ENCODE assay signal across 11 cellular contexts in genomic region chr14:61653507-61653906, GRCh38. TPM values are rescaled to one million over a fixed set of nuclear protein-coding genes. Genes with fewer than 3 reads are reported as not detected.
DNase-seq lines count a peak whose midpoint lies in the region; ATAC-seq, FAIRE-seq and TF ChIP-seq lines count a peak whose summit lies in the region.
"Had no signal": no experiment of that assay in that cellular context is flagged by ENCODE, and none has a peak within 500 bp of the region (broad histone marks: within the 10 kb centered on the region; RNA-seq: fewer than 3 reads in every experiment).

No MANE protein-coding gene starts in this region.

- DNase-seq in AG10803 (ENCODE audit: low read depth) (peak; percentile 75), NCI-H1694 (lab: John Stamatoyannopoulos, UW) (peak; percentile 16), cardiac fibroblast (ENCODE audit: low read depth in 2 of 2) (peak; percentile 78 to 86), keratinocyte (ENCODE audit: low read depth, low spot score) (no peak), midbrain (lab: John Stamatoyannopoulos, UW) (no peak), GM12891 (ENCODE audit: insufficient read length, low spot score) (no peak)
- no peak for DNase-seq in activated naive CD4-positive, alpha-beta T cell treated with anti-CD3 and anti-CD28 coated beads, Interleukin-2, amount 10 ng/mL, durations not matched to agents 7 days and 5 days
- DNase-seq: stimulated activated CD4-positive, alpha-beta T cell treated with anti-CD3 and anti-CD28 coated beads, Interleukin-12 subunit alpha, Interleukin-12 subunit beta, amount 100 ng/mL, for 4 hours had no signal

- H3K9ac ChIP-seq in keratinocyte (ENCODE audit: control insufficient read depth, extremely low read depth, insufficient read depth, low read length): no peak overlapping the region

- peaks cover 14% of the 10 kb centered on the region for H3K4me1 ChIP-seq in keratinocyte (ENCODE audit: control insufficient read depth, extremely low read depth, insufficient read depth, low read length)

- H3K27me3 Mint-ChIP-seq in activated naive CD4-positive, alpha-beta T cell treated with anti-CD3 and anti-CD28 coated beads, Interleukin-2, amount 10 ng/mL, durations not matched to agents 7 days and 5 days: peaks cover 13% of the 10 kb centered on the region

- no peaks in the 10 kb centered on the region for H4K20me1 ChIP-seq in keratinocyte (ENCODE audit: control insufficient read depth, extremely low read depth, insufficient read depth, low read length)

- H3K27ac ChIP-seq in keratinocyte (ENCODE audit: control insufficient read depth, insufficient read depth, low read length): no peak overlapping the region
- H3K27ac ChIP-seq: C4-2B had no signal

- H3K4me1 Mint-ChIP-seq in activated naive CD4-positive, alpha-beta T cell treated with anti-CD3 and anti-CD28 coated beads, Interleukin-2, amount 10 ng/mL, durations not matched to agents 7 days and 5 days: peaks cover 48% of the 10 kb centered on the region

- peaks cover 8% of the 10 kb centered on the region for H3K36me3 Mint-ChIP-seq in activated naive CD4-positive, alpha-beta T cell treated with anti-CD3 and anti-CD28 coated beads, Interleukin-2, amount 10 ng/mL, durations not matched to agents 7 days and 5 days

- H3K4me3 Mint-ChIP-seq in activated naive CD4-positive, alpha-beta T cell treated with anti-CD3 and anti-CD28 coated beads, Interleukin-2, amount 10 ng/mL, durations not matched to agents 7 days and 5 days: no peak overlapping the region

- H3K9me3 ChIP-seq in keratinocyte (ENCODE audit: control insufficient read depth, low read depth, low read length): no peaks in the 10 kb centered on the region

- CTCF ChIA-PET in activated naive CD4-positive, alpha-beta T cell treated with anti-CD3 and anti-CD28 coated beads, Interleukin-2, amount 10 ng/mL, durations not matched to agents 7 days and 5 days (lab: Charles Lee): no interaction called here

- dilution Hi-C loops in keratinocyte (cut with MboI; ENCODE audit: extremely low pct_ligation_motif_present, low sequenced_read_pairs): no loop called here

- FAIRE-seq in keratinocyte (lab: Jason Lieb, UNC) (peak; percentile 87), GM12891 (lab: Jason Lieb, UNC) (no peak)
- FAIRE-seq: GM12892 had no signal

- TF ChIP-seq POLR2A in GM12891 (IDR thresholded peaks at IDR 0.05; ENCODE audit: low read depth, low read length): no peak

- peaks cover 3% of the 10 kb centered on the region for H3K9me3 Mint-ChIP-seq in activated naive CD4-positive, alpha-beta T cell treated with anti-CD3 and anti-CD28 coated beads, Interleukin-2, amount 10 ng/mL, durations not matched to agents 7 days and 5 days

- H3K27me3 ChIP-seq in keratinocyte (ENCODE audit: control insufficient read depth, extremely low read depth, insufficient read depth, low read length): no peaks in the 10 kb centered on the region

- no peaks in the 10 kb centered on the region for H3K9me1 ChIP-seq in keratinocyte (ENCODE audit: control insufficient read depth, extremely low read depth, insufficient read depth, low read length)

- H2AFZ ChIP-seq in keratinocyte (ENCODE audit: control insufficient read depth, low read length): no peak overlapping the region

- H3K36me3 ChIP-seq in keratinocyte (ENCODE audit: control insufficient read depth in 2 of 2, extremely low read depth in 1 of 2, insufficient read depth in 2 of 2, low read length in 2 of 2): no peaks in the 10 kb centered on the region

- no peak for ATAC-seq in GM18520 (IDR thresholded peaks at IDR 0.05; ENCODE audit: unreplicated experiment)

- H3K4me3 ChIP-seq in AG10803 (ENCODE audit: low read length) (no peak overlapping the region), cardiac fibroblast (replicated peaks in 1 of 2; ENCODE audit: low read depth in 2 of 2, low read length in 2 of 2) (no peak overlapping the region), keratinocyte (ENCODE audit: control insufficient read depth in 2 of 3, extremely low read depth in 1 of 3, insufficient read depth in 2 of 3, low read depth in 1 of 3, low read length in 3 of 3) (no peak overlapping the region)

- H3K79me2 ChIP-seq in keratinocyte (ENCODE audit: control insufficient read depth, insufficient read depth, low read length): no peaks in the 10 kb centered on the region

- no peak overlapping the region for H3K27ac Mint-ChIP-seq in activated naive CD4-positive, alpha-beta T cell treated with anti-CD3 and anti-CD28 coated beads, Interleukin-2, amount 10 ng/mL, durations not matched to agents 7 days and 5 days

- peak overlapping the region; percentile 50 for H3K4me2 ChIP-seq in keratinocyte (ENCODE audit: control insufficient read depth, extremely low read depth, insufficient read depth, low read depth, low read length)

- TF ChIP-seq CTCF in AG10803 (conservative IDR thresholded peaks at IDR 0.05; ENCODE audit: low read length) (no peak), cardiac fibroblast (IDR thresholded peaks at IDR 0.05; ENCODE audit: low read depth, low read length) (no peak), keratinocyte (optimal IDR thresholded peaks at IDR 0.05 in 1 of 3, IDR thresholded peaks at IDR 0.05 in 1 of 3, conservative IDR thresholded peaks at IDR 0.05 in 1 of 3; ENCODE audit: extremely low read depth in 1 of 3, insufficient read depth in 2 of 3, low read length in 3 of 3) (no peak)

TF ChIP-seq in GM12891, 5 proteins besides CTCF, POLR2A, EP300 and RAD21:
- TF ChIP-seq PAX5 (IDR thresholded peaks at IDR 0.05; ENCODE audit: insufficient read depth, low read length, severe bottlenecking) (no peak), POLR2AphosphoS5 (IDR thresholded peaks at IDR 0.05; ENCODE audit: low read depth, low read length) (no peak), TAF1 (IDR thresholded peaks at IDR 0.05; ENCODE audit: low read depth, low read length) (no peak), SPI1 (IDR thresholded peaks at IDR 0.05; ENCODE audit: low read depth, low read length) (no peak), POU2F2 (IDR thresholded peaks at IDR 0.05; ENCODE audit: low read depth, low read length) (no peak)

RNA-seq across cellular contexts. Expression of gene HIF1A, which starts 41.8 kb away (rescaled TPM):
- 65.2 to 202 TPM (median 168 TPM) in 3 replicates for polyA plus RNA-seq in keratinocyte
- 64.3 TPM for polyA plus RNA-seq in keratinocyte (2011; ENCODE audit: low read depth)
- 71.1 and 137 TPM in 2 replicates for polyA plus RNA-seq in keratinocyte (2011; cell fraction: cytosol; rRNA removed)
- polyA plus RNA-seq in keratinocyte (2011; cell fraction: nucleus; rRNA removed): 224 and 227 TPM in 2 replicates
- 55.1 and 85.9 TPM in 2 replicates for polyA plus RNA-seq in keratinocyte (2012; ENCODE audit: low replicate concordance)
- 65.5 to 199 TPM (median 83.4 TPM) in 3 replicates for polyA minus RNA-seq in keratinocyte
- 129 TPM for polyA minus RNA-seq in keratinocyte (2011; cell fraction: cytosol; rRNA and poly(A)+ RNA removed)
- polyA minus RNA-seq in keratinocyte (2011; cell fraction: nucleus; rRNA and poly(A)+ RNA removed): 118 and 339 TPM in 2 replicates
- polyA plus RNA-seq in GM12891 (2012; ENCODE audit: low read depth, missing spikeins): 28.8 TPM

Comparison
In these comparisons a context has a peak if more than half of its experiments do, and no peak if none do; other contexts are left out.
1. DNase-seq: peak in AG10803 (single experiment), NCI-H1694 (single experiment) and cardiac fibroblast (2 of 2); none in keratinocyte (single experiment), activated naive CD4-positive, alpha-beta T cell treated with anti-CD3 and anti-CD28 coated beads, Interleukin-2, amount 10 ng/mL, durations not matched to agents 7 days and 5 days (single experiment), midbrain (single experiment) and GM12891 (single experiment).